1 cellular context compared by ENCODE assay signal in the genomic region with DNA sequence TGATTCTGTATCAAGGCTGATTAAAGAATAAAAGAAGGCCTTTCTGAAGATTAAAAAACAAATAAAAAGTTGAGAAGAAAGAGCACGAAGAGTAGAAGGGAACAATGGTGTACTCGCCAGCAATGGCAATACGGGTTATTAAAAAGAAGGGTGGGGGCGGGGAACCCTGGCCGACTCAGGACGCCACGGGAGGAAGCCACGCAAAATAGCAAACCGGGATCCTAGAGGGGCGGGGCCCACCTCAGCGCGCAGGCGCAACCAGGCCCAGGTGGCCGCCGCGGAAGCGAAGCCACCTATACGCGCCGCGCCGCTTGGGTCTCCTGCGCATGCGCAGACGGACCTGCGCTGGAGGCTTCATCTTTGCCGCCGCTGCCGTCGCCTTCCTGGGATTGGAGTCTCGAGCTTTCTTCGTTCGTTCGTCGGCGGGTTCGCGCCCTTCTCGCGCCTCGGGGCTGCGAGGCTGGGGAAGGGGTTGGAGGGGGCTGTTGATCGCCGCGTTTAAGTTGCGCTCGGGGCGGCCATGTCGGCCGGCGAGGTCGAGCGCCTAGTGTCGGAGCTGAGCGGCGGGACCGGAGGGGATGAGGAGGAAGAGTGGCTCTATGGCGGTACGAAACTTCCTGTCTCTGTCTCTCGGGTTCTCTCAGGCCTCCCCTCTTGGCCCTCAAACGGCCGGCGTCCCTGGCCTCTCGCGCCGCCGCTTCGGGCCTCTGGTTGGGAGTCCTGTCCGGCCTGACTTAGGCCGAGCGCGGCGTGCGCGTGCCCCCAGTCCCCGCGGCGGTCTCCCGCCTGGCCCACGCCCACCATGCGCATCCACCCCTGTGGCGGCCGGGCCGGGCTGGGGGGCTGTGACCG.
TF ChIP-seq lines count a peak whose summit lies in the region.

A gene with protein sequence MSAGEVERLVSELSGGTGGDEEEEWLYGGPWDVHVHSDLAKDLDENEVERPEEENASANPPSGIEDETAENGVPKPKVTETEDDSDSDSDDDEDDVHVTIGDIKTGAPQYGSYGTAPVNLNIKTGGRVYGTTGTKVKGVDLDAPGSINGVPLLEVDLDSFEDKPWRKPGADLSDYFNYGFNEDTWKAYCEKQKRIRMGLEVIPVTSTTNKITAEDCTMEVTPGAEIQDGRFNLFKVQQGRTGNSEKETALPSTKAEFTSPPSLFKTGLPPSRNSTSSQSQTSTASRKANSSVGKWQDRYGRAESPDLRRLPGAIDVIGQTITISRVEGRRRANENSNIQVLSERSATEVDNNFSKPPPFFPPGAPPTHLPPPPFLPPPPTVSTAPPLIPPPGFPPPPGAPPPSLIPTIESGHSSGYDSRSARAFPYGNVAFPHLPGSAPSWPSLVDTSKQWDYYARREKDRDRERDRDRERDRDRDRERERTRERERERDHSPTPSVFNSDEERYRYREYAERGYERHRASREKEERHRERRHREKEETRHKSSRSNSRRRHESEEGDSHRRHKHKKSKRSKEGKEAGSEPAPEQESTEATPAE (plus strand): TSS at position 323 of the 852 bp plus-strand sequence. CDS start 198 bp downstream, at position 521.

TF ChIP-seq in HepG2, 621 proteins besides CTCF, POLR2A, EP300 and RAD21 (continued from another document and continues in another):
- TF ChIP-seq, protein P1, sequence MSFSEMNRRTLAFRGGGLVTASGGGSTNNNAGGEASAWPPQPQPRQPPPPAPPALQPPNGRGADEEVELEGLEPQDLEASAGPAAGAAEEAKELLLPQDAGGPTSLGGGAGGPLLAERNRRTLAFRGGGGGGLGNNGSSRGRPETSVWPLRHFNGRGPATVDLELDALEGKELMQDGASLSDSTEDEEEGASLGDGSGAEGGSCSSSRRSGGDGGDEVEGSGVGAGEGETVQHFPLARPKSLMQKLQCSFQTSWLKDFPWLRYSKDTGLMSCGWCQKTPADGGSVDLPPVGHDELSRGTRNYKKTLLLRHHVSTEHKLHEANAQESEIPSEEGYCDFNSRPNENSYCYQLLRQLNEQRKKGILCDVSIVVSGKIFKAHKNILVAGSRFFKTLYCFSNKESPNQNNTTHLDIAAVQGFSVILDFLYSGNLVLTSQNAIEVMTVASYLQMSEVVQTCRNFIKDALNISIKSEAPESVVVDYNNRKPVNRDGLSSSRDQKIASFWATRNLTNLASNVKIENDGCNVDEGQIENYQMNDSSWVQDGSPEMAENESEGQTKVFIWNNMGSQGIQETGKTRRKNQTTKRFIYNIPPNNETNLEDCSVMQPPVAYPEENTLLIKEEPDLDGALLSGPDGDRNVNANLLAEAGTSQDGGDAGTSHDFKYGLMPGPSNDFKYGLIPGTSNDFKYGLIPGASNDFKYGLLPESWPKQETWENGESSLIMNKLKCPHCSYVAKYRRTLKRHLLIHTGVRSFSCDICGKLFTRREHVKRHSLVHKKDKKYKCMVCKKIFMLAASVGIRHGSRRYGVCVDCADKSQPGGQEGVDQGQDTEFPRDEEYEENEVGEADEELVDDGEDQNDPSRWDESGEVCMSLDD (CRISPR knock-in tag; IDR thresholded peaks at IDR 0.05; ENCODE audit: borderline replicate concordance), result peak; percentile 41; the same call in 1 of the 2 replicates
- TF ChIP-seq CCAR2 (optimal IDR thresholded peaks at IDR 0.05; ENCODE audit: low read depth, low read length) (no peak), ZNF33A (CRISPR knock-in tag; IDR thresholded peaks at IDR 0.05; ENCODE audit: borderline replicate concordance) (0 out of 2 replicates have a peak, but pooled peaks have one; percentile 82), ATF7-NPFF (CRISPR knock-in tag; IDR thresholded peaks at IDR 0.05; ENCODE audit: low read depth) (peak; percentile 87), PHF21A (CRISPR knock-in tag; IDR thresholded peaks at IDR 0.05) (0 out of 2 replicates have a peak, but pooled peaks have one; percentile 33), ZNF775 (CRISPR knock-in tag; IDR thresholded peaks at IDR 0.05; ENCODE audit: borderline replicate concordance) (no peak), GLI4 (CRISPR knock-in tag; IDR thresholded peaks at IDR 0.05; ENCODE audit: borderline replicate concordance) (peak; percentile 86), ETV6 (CRISPR knock-in tag; conservative IDR thresholded peaks at IDR 0.05) (no peak), ZNF83 (CRISPR knock-in tag; IDR thresholded peaks at IDR 0.05; ENCODE audit: borderline replicate concordance) (no peak; the same call in 1 of the 2 replicates), ZNF530 (CRISPR knock-in tag; IDR thresholded peaks at IDR 0.05; ENCODE audit: low read depth) (no peak), PAWR (CRISPR knock-in tag; IDR thresholded peaks at IDR 0.05; ENCODE audit: borderline replicate concordance) (no peak), TAF1 (CRISPR knock-in tag; IDR thresholded peaks at IDR 0.05) (peak; percentile 85), ZNF782 (CRISPR knock-in tag; IDR thresholded peaks at IDR 0.05; ENCODE audit: borderline replicate concordance) (peak; percentile 61; the same call in 1 of the 2 replicates), ZNF713 (CRISPR knock-in tag; IDR thresholded peaks at IDR 0.05) (no peak; the same call in 1 of the 2 replicates), SP5 (CRISPR knock-in tag; IDR thresholded peaks at IDR 0.05; ENCODE audit: borderline replicate concordance, low read depth) (peak; percentile 35; the same call in 1 of the 2 replicates), NFE2L1 (CRISPR knock-in tag; IDR thresholded peaks at IDR 0.05; ENCODE audit: borderline replicate concordance) (0 out of 2 replicates have a peak, but pooled peaks have one; percentile 15), NBN (conservative IDR thresholded peaks at IDR 0.05) (no peak), PLRG1 (conservative IDR thresholded peaks at IDR 0.05) (no peak)
- TF ChIP-seq, protein P2, sequence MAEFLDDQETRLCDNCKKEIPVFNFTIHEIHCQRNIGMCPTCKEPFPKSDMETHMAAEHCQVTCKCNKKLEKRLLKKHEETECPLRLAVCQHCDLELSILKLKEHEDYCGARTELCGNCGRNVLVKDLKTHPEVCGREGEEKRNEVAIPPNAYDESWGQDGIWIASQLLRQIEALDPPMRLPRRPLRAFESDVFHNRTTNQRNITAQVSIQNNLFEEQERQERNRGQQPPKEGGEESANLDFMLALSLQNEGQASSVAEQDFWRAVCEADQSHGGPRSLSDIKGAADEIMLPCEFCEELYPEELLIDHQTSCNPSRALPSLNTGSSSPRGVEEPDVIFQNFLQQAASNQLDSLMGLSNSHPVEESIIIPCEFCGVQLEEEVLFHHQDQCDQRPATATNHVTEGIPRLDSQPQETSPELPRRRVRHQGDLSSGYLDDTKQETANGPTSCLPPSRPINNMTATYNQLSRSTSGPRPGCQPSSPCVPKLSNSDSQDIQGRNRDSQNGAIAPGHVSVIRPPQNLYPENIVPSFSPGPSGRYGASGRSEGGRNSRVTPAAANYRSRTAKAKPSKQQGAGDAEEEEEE (CRISPR knock-in tag; IDR thresholded peaks at IDR 0.05; ENCODE audit: borderline replicate concordance), result no peak
- TF ChIP-seq, protein P3, sequence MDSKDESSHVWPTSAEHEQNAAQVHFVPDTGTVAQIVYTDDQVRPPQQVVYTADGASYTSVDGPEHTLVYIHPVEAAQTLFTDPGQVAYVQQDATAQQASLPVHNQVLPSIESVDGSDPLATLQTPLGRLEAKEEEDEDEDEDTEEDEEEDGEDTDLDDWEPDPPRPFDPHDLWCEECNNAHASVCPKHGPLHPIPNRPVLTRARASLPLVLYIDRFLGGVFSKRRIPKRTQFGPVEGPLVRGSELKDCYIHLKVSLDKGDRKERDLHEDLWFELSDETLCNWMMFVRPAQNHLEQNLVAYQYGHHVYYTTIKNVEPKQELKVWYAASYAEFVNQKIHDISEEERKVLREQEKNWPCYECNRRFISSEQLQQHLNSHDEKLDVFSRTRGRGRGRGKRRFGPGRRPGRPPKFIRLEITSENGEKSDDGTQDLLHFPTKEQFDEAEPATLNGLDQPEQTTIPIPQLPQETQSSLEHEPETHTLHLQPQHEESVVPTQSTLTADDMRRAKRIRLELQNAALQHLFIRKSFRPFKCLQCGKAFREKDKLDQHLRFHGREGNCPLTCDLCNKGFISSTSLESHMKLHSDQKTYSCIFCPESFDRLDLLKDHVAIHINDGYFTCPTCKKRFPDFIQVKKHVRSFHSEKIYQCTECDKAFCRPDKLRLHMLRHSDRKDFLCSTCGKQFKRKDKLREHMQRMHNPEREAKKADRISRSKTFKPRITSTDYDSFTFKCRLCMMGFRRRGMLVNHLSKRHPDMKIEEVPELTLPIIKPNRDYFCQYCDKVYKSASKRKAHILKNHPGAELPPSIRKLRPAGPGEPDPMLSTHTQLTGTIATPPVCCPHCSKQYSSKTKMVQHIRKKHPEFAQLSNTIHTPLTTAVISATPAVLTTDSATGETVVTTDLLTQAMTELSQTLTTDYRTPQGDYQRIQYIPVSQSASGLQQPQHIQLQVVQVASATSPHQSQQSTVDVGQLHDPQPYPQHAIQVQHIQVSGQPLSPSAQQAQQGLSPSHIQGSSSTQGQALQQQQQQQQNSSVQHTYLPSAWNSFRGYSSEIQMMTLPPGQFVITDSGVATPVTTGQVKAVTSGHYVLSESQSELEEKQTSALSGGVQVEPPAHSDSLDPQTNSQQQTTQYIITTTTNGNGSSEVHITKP (CRISPR knock-in tag; IDR thresholded peaks at IDR 0.05; ENCODE audit: low read depth), result no peak
- TF ChIP-seq, protein P4, sequence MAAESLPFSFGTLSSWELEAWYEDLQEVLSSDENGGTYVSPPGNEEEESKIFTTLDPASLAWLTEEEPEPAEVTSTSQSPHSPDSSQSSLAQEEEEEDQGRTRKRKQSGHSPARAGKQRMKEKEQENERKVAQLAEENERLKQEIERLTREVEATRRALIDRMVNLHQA (CRISPR knock-in tag; IDR thresholded peaks at IDR 0.05), result no peak
- TF ChIP-seq, protein P5, sequence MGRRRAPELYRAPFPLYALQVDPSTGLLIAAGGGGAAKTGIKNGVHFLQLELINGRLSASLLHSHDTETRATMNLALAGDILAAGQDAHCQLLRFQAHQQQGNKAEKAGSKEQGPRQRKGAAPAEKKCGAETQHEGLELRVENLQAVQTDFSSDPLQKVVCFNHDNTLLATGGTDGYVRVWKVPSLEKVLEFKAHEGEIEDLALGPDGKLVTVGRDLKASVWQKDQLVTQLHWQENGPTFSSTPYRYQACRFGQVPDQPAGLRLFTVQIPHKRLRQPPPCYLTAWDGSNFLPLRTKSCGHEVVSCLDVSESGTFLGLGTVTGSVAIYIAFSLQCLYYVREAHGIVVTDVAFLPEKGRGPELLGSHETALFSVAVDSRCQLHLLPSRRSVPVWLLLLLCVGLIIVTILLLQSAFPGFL (CRISPR knock-in tag; IDR thresholded peaks at IDR 0.05), result no peak
- TF ChIP-seq, protein P6, sequence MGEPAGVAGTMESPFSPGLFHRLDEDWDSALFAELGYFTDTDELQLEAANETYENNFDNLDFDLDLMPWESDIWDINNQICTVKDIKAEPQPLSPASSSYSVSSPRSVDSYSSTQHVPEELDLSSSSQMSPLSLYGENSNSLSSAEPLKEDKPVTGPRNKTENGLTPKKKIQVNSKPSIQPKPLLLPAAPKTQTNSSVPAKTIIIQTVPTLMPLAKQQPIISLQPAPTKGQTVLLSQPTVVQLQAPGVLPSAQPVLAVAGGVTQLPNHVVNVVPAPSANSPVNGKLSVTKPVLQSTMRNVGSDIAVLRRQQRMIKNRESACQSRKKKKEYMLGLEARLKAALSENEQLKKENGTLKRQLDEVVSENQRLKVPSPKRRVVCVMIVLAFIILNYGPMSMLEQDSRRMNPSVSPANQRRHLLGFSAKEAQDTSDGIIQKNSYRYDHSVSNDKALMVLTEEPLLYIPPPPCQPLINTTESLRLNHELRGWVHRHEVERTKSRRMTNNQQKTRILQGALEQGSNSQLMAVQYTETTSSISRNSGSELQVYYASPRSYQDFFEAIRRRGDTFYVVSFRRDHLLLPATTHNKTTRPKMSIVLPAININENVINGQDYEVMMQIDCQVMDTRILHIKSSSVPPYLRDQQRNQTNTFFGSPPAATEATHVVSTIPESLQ (CRISPR knock-in tag; conservative IDR thresholded peaks at IDR 0.05), result no peak
- TF ChIP-seq, protein P7, sequence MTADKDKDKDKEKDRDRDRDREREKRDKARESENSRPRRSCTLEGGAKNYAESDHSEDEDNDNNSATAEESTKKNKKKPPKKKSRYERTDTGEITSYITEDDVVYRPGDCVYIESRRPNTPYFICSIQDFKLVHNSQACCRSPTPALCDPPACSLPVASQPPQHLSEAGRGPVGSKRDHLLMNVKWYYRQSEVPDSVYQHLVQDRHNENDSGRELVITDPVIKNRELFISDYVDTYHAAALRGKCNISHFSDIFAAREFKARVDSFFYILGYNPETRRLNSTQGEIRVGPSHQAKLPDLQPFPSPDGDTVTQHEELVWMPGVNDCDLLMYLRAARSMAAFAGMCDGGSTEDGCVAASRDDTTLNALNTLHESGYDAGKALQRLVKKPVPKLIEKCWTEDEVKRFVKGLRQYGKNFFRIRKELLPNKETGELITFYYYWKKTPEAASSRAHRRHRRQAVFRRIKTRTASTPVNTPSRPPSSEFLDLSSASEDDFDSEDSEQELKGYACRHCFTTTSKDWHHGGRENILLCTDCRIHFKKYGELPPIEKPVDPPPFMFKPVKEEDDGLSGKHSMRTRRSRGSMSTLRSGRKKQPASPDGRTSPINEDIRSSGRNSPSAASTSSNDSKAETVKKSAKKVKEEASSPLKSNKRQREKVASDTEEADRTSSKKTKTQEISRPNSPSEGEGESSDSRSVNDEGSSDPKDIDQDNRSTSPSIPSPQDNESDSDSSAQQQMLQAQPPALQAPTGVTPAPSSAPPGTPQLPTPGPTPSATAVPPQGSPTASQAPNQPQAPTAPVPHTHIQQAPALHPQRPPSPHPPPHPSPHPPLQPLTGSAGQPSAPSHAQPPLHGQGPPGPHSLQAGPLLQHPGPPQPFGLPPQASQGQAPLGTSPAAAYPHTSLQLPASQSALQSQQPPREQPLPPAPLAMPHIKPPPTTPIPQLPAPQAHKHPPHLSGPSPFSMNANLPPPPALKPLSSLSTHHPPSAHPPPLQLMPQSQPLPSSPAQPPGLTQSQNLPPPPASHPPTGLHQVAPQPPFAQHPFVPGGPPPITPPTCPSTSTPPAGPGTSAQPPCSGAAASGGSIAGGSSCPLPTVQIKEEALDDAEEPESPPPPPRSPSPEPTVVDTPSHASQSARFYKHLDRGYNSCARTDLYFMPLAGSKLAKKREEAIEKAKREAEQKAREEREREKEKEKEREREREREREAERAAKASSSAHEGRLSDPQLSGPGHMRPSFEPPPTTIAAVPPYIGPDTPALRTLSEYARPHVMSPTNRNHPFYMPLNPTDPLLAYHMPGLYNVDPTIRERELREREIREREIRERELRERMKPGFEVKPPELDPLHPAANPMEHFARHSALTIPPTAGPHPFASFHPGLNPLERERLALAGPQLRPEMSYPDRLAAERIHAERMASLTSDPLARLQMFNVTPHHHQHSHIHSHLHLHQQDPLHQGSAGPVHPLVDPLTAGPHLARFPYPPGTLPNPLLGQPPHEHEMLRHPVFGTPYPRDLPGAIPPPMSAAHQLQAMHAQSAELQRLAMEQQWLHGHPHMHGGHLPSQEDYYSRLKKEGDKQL (CRISPR knock-in tag; IDR thresholded peaks at IDR 0.05; ENCODE audit: low read depth), result no peak; the same call in 1 of the 2 replicates
- TF ChIP-seq, protein P8, sequence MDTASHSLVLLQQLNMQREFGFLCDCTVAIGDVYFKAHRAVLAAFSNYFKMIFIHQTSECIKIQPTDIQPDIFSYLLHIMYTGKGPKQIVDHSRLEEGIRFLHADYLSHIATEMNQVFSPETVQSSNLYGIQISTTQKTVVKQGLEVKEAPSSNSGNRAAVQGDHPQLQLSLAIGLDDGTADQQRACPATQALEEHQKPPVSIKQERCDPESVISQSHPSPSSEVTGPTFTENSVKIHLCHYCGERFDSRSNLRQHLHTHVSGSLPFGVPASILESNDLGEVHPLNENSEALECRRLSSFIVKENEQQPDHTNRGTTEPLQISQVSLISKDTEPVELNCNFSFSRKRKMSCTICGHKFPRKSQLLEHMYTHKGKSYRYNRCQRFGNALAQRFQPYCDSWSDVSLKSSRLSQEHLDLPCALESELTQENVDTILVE (CRISPR knock-in tag; IDR thresholded peaks at IDR 0.05), result no peak
